In genomic region chr1:58905126-58905490, GRCh38 we compare ENCODE assay signal across 11 cellular contexts.
A peak's percentile ranks its signal among the peaks of the same experiment; 100 is the strongest.
DNase-seq lines count a peak whose midpoint lies in the region; ATAC-seq and TF ChIP-seq lines count a peak whose summit lies in the region.
"Had no signal": no experiment of that assay in that cellular context is flagged by ENCODE, and none has a peak within 500 bp of the region (broad histone marks: within the 10 kb centered on the region; RNA-seq: fewer than 3 reads in every experiment).

No MANE protein-coding gene starts in this region.

- DNase-seq in stimulated activated naive CD8-positive, alpha-beta T cell treated with anti-CD3 and anti-CD28 coated beads, Interleukin-15, Interleukin-2, amounts not matched to agents 100 U/mL and 50 U/mL, for 24 hours = no peak
- no peak for DNase-seq in activated naive CD8-positive, alpha-beta T cell treated with anti-CD3 and anti-CD28 coated beads, Interleukin-2, amount 10 ng/mL, durations not matched to agents 7 days and 5 days
- DNase-seq in natural killer cell = no peak
- no peak for DNase-seq in A172 (ENCODE audit: low spot score)
- DNase-seq in SIG-M5 (lab: John Stamatoyannopoulos, UW) = no peak
- DNase-seq in NCI-H2227 (lab: John Stamatoyannopoulos, UW; ENCODE audit: unreplicated experiment) = no peak
- DNase-seq in KBM-7 = no peak
- DNase-seq: activated CD8-positive, alpha-beta memory T cell treated with anti-CD3 and anti-CD28 coated beads, Interleukin-2, amount 50 U/mL, for 4 hours; stimulated activated CD4-positive, alpha-beta T cell treated with anti-CD3 and anti-CD28 coated beads, Interleukin-1b, Interleukin-23, amount 100 ng/mL, for 48 hours had no signal

- H3K4me1 Mint-ChIP-seq in stimulated activated naive CD8-positive, alpha-beta T cell treated with anti-CD3 and anti-CD28 coated beads, Interleukin-15, Interleukin-2, amounts not matched to agents 100 ng/mL and 50 ng/mL, for 24 hours (ENCODE audit: low read depth) = peaks cover 19% of the 10 kb centered on the region
- peaks cover 24% of the 10 kb centered on the region for H3K4me1 Mint-ChIP-seq in activated naive CD8-positive, alpha-beta T cell treated with anti-CD3 and anti-CD28 coated beads, Interleukin-2, amount 10 ng/mL, durations not matched to agents 7 days and 5 days
- H3K4me1 Mint-ChIP-seq in natural killer cell = peaks cover 9 to 20% of the 10 kb centered on the region in 2 donors

- H3K36me3 Mint-ChIP-seq in stimulated activated naive CD8-positive, alpha-beta T cell treated with anti-CD3 and anti-CD28 coated beads, Interleukin-15, Interleukin-2, amounts not matched to agents 100 ng/mL and 50 ng/mL, for 24 hours (ENCODE audit: low read depth) = no peaks in the 10 kb centered on the region
- no peaks in the 10 kb centered on the region for H3K36me3 Mint-ChIP-seq in activated naive CD8-positive, alpha-beta T cell treated with anti-CD3 and anti-CD28 coated beads, Interleukin-2, amount 10 ng/mL, durations not matched to agents 7 days and 5 days
- H3K36me3 Mint-ChIP-seq in natural killer cell = no peaks in the 10 kb centered on the region

- no peak for ATAC-seq in stimulated activated naive CD8-positive, alpha-beta T cell treated with anti-CD3 and anti-CD28 coated beads, Interleukin-15, Interleukin-2, amounts not matched to agents 100 U/mL and 50 U/mL, for 24 hours
- no peak for ATAC-seq in activated naive CD8-positive, alpha-beta T cell treated with anti-CD3 and anti-CD28 coated beads, Interleukin-2, amount 10 ng/mL, durations not matched to agents 7 days and 5 days (ENCODE audit: low read depth)
- no peak for ATAC-seq in natural killer cell
- ATAC-seq: HCT116 had no signal

- no peaks in the 10 kb centered on the region for H3K27me3 Mint-ChIP-seq in stimulated activated naive CD8-positive, alpha-beta T cell treated with anti-CD3 and anti-CD28 coated beads, Interleukin-15, Interleukin-2, amounts not matched to agents 100 ng/mL and 50 ng/mL, for 24 hours
- H3K27me3 Mint-ChIP-seq in activated naive CD8-positive, alpha-beta T cell treated with anti-CD3 and anti-CD28 coated beads, Interleukin-2, amount 10 ng/mL, durations not matched to agents 7 days and 5 days = no peaks in the 10 kb centered on the region
- no peaks in the 10 kb centered on the region for H3K27me3 Mint-ChIP-seq in natural killer cell (ENCODE audit: low read depth in 2 of 2)

- POLR2A ChIA-PET in activated naive CD8-positive, alpha-beta T cell treated with anti-CD3 and anti-CD28 coated beads, Interleukin-2, amount 10 ng/mL, durations not matched to agents 7 days and 5 days (lab: Charles Lee) = no interaction called here

- H3K9me3 Mint-ChIP-seq in stimulated activated naive CD8-positive, alpha-beta T cell treated with anti-CD3 and anti-CD28 coated beads, Interleukin-15, Interleukin-2, amounts not matched to agents 100 ng/mL and 50 ng/mL, for 24 hours = no peaks in the 10 kb centered on the region
- no peaks in the 10 kb centered on the region for H3K9me3 Mint-ChIP-seq in activated naive CD8-positive, alpha-beta T cell treated with anti-CD3 and anti-CD28 coated beads, Interleukin-2, amount 10 ng/mL, durations not matched to agents 7 days and 5 days
- H3K9me3 Mint-ChIP-seq in natural killer cell = no peaks in the 10 kb centered on the region

- H3K27ac Mint-ChIP-seq in stimulated activated naive CD8-positive, alpha-beta T cell treated with anti-CD3 and anti-CD28 coated beads, Interleukin-15, Interleukin-2, amounts not matched to agents 100 ng/mL and 50 ng/mL, for 24 hours = no peak overlapping the region
- peak overlapping the region; percentile 72 for H3K27ac Mint-ChIP-seq in activated naive CD8-positive, alpha-beta T cell treated with anti-CD3 and anti-CD28 coated beads, Interleukin-2, amount 10 ng/mL, durations not matched to agents 7 days and 5 days
- peak overlapping the region; percentile 79 to 91 for H3K27ac Mint-ChIP-seq in natural killer cell

- in situ Hi-C loops in KBM-7 (cut with MboI; ENCODE audit: low pct_unique_long_range_greater_than_20kb, low sequenced_read_pairs) = no loop called here

- TF ChIP-seq CTCF in natural killer cell (IDR thresholded peaks at IDR 0.05) = no peak

- H3K4me3 Mint-ChIP-seq in stimulated activated naive CD8-positive, alpha-beta T cell treated with anti-CD3 and anti-CD28 coated beads, Interleukin-15, Interleukin-2, amounts not matched to agents 100 ng/mL and 50 ng/mL, for 24 hours = peak overlapping the region; percentile 42
- peak overlapping the region; percentile 62 for H3K4me3 Mint-ChIP-seq in activated naive CD8-positive, alpha-beta T cell treated with anti-CD3 and anti-CD28 coated beads, Interleukin-2, amount 10 ng/mL, durations not matched to agents 7 days and 5 days
- H3K4me3 Mint-ChIP-seq in natural killer cell = peak overlapping the region; percentile 90

- intact Hi-C loops in natural killer cell (cut with micrococcal nuclease) = loop anchor here (10.0 kb wide), 1 partner anchor 100 kb away; no protein-coding TSS in a partner anchor
